In the genomic region with DNA sequence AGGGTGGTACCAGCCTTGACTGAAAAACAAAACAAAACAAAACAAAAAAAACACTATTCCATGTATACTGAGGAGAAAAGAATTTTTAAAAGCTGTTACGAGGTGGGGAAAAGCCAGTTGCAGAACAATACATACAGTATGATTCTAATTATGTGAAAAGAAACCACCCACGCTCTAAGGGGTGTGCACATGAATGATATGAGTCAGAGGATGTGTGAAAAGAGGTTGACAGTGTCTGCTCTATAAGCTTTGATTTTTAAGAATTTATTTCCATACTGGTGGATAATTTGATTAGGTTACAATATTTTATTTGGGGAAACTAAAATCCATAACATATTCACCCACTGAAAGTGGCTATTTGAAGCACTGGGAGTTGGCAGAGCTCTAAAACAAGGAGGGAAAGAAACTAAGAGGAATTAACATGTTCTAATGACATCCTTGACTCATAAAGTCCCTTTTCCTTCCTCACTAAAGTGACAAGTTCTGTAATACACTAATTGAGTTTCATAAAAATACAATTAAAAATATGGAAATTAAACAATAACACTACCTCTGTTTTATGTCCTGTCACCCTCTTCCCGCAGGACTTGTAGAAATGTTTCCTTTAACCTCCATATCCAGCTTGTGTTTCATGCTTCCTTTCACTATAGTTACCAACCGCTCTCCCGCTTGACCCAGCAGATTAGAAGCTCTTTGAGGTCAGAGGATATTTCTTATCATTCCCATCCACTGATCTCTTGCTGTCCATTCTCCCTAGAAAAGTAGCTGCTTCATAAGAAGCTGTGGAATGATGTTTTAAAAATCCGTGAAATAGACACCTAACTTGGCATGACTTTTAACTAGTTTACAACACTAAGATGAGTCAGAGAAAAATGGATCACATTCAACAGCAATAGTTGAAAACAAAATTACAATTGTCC, we compare ENCODE assay signal across 8 cellular contexts.
DNase-seq lines count a peak whose midpoint lies in the region; ATAC-seq and FAIRE-seq lines count a peak whose summit lies in the region.

No MANE protein-coding gene starts in this region.

- DNase-seq in AG08395 (ENCODE audit: low spot score) (peak; percentile 40), astrocyte of the hippocampus (ENCODE audit: low read depth, low spot score) (peak; percentile 39), NCI-H2196 treated with DMSO at 0.1 percent for 48 hours (lab: John Stamatoyannopoulos, UW; ENCODE audit: unreplicated experiment) (no peak), NK-92 (lab: John Stamatoyannopoulos, UW; ENCODE audit: unreplicated experiment) (no peak), RCC 7860 (ENCODE audit: low spot score) (no peak)
- DNase-seq in stimulated activated CD4-positive, alpha-beta T cell treated with anti-CD3 and anti-CD28 coated beads, Interleukin-4, amount 100 ng/mL, for 24 hours: peak; percentile 59

- ATAC-seq in GM19455 (IDR thresholded peaks at IDR 0.05; ENCODE audit: unreplicated experiment): peak; percentile 99
- peak; percentile 97 for ATAC-seq in HG03354 (IDR thresholded peaks at IDR 0.05; ENCODE audit: poor library complexity, severe bottlenecking, unreplicated experiment)

- no peak for FAIRE-seq in RCC 7860 (lab: Jason Lieb, UNC)

Comparison
In these comparisons a context has a peak if more than half of its experiments do, and no peak if none do; other contexts are left out.
1. DNase-seq: peak in AG08395 (single experiment), astrocyte of the hippocampus (single experiment) and stimulated activated CD4-positive, alpha-beta T cell treated with anti-CD3 and anti-CD28 coated beads, Interleukin-4, amount 100 ng/mL, for 24 hours (single experiment); none in NCI-H2196 treated with DMSO at 0.1 percent for 48 hours (single experiment), NK-92 (single experiment) and RCC 7860 (single experiment).